Comparison of ENCODE assay signal across 5 cellular contexts in genomic region chr9:11196840-11197365, GRCh38.
DNase-seq lines count a peak whose midpoint lies in the region; ATAC-seq, FAIRE-seq and TF ChIP-seq lines count a peak whose summit lies in the region.
"Not testable (repeated sequence)": the region's sequence is repeated elsewhere in the genome, so short reads cannot be mapped to it uniquely, and the experiment has no call there.

No MANE protein-coding gene starts in this region.

- not testable (repeated sequence) for H3K4me3 Mint-ChIP-seq in chondrocyte (ENCODE audit: unreplicated experiment)

- not testable (repeated sequence) for H3K4me3 ChIP-seq in kidney (ENCODE audit: low read length in 2 of 2); lower lobe of right lung

- not testable (repeated sequence) for H3K27ac Mint-ChIP-seq in chondrocyte (ENCODE audit: unreplicated experiment)

- H3K27me3 ChIP-seq in lower lobe of right lung (ENCODE audit: low read depth): not testable (repeated sequence)

- H3K4me1 ChIP-seq in kidney (ENCODE audit: control insufficient read depth in 1 of 2, insufficient read depth in 1 of 2, low read depth in 1 of 2, low read length in 2 of 2); lower lobe of right lung: not testable (repeated sequence)

- not testable (repeated sequence) for H3K27me3 Mint-ChIP-seq in chondrocyte (ENCODE audit: low read depth)

- H3K9ac ChIP-seq in kidney (ENCODE audit: low read length in 2 of 2): not testable (repeated sequence)

- not testable (repeated sequence) for H3K36me3 Mint-ChIP-seq in chondrocyte (ENCODE audit: low read depth)

- not testable (repeated sequence) for ATAC-seq in left ventricle myocardium superior, lower lobe of right lung

- FAIRE-seq in kidney (lab: Jason Lieb, UNC): not testable (repeated sequence)

- not testable (repeated sequence) for H3K9me3 ChIP-seq in kidney (ENCODE audit: control insufficient read depth in 1 of 2, low read length in 2 of 2); lower lobe of right lung

- not testable (repeated sequence) for H3K9me3 Mint-ChIP-seq in chondrocyte (ENCODE audit: low read depth)

- H3K4me1 Mint-ChIP-seq in chondrocyte (ENCODE audit: low read depth): not testable (repeated sequence)

- not testable (repeated sequence) for TF ChIP-seq CTCF in chondrocyte (IDR thresholded peaks at IDR 0.05); kidney (IDR thresholded peaks at IDR 0.05; ENCODE audit: borderline replicate concordance, extremely low read depth, insufficient read depth); lower lobe of right lung (IDR thresholded peaks at IDR 0.05)

- DNase-seq in chondrocyte (ENCODE audit: low spot score) (peak; percentile 65), left ventricle myocardium superior (peak; percentile 18), kidney (peak; percentile 51), lower lobe of right lung (peak; percentile 20), posterior vena cava (ENCODE audit: low spot score) (peak; percentile 72)

- not testable (repeated sequence) for H3K27ac ChIP-seq in kidney (ENCODE audit: low read depth in 2 of 2, low read length in 2 of 2); lower lobe of right lung

- intact Hi-C loops in left ventricle myocardium superior (cut with micrococcal nuclease); kidney (cut with DNase I); lower lobe of right lung (cut with DNase I); posterior vena cava (cut with DNase I): not testable (repeated sequence)

- H3K36me3 ChIP-seq in kidney (ENCODE audit: control insufficient read depth in 1 of 2, insufficient read depth in 2 of 2, low read length in 2 of 2); lower lobe of right lung: not testable (repeated sequence)

Comparison
In these comparisons a context has a peak if more than half of its experiments do, and no peak if none do; other contexts are left out.
1. DNase-seq: peak in every context shown above with its lines; median percentile 72 in posterior vena cava; 65 in chondrocyte; 51 in kidney; 20 in lower lobe of right lung; 18 in left ventricle myocardium superior.